1 cellular context compared by ENCODE assay signal in the genomic region with DNA sequence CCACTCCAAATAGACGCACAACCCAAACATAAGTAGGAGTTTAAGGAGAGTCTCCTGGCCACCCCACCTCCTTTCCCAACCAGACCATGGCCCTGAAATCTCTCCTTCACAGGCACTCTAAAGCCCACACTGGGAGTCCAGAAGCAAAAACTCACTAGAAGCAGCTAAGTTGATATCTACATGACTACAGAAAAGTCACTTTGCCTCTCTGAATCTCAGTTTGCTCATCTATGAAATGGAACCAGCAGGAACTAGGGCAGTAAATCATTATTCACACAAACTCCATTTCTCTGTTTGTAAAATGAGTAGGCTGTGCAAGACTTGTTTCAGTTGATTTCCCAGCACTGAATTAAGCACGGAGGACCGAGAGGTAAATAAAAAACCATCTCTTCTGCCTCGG.
TF ChIP-seq lines count a peak whose summit lies in the region.

No MANE protein-coding gene starts in this region.

TF ChIP-seq in H1, 55 proteins besides CTCF, POLR2A, EP300 and RAD21:
- TF ChIP-seq FOSL1 (IDR thresholded peaks at IDR 0.05; ENCODE audit: insufficient read depth, low read depth, low read length) (no peak), RBBP5 (IDR thresholded peaks at IDR 0.05; ENCODE audit: borderline replicate concordance, low read depth, low read length) (no peak), TAF1 (IDR thresholded peaks at IDR 0.05; ENCODE audit: low read depth, low read length) (no peak), JUN (IDR thresholded peaks at IDR 0.05; ENCODE audit: low read depth, low read length) (no peak), SIRT6 (IDR thresholded peaks at IDR 0.05; ENCODE audit: low read length) (no peak), KDM1A (IDR thresholded peaks at IDR 0.05; ENCODE audit: borderline replicate concordance, low read length) (0 out of 2 replicates have a peak, but pooled peaks have one; percentile 43), HDAC2 (IDR thresholded peaks at IDR 0.05; ENCODE audit: borderline replicate concordance in 1 of 2, low read depth in 2 of 2, low read length in 2 of 2) (0 out of 4 replicates have a peak, but pooled peaks of 1 of the 2 experiments have one; percentile 37), SAP30 (IDR thresholded peaks at IDR 0.05; ENCODE audit: insufficient read depth, insufficient replicate concordance, low read length) (no peak)
TF ChIP-seq in H1: peak in this region for 2.
